7 cellular contexts compared by ENCODE assay signal in genomic region chr1:168603501-168604107, GRCh38. TPM values are rescaled to one million over a fixed set of nuclear protein-coding genes. Genes with fewer than 3 reads are reported as not detected.
DNase-seq lines count a peak whose midpoint lies in the region; ATAC-seq lines count a peak whose summit lies in the region.

No MANE protein-coding gene starts in this region.

- peaks cover 6% of the 10 kb centered on the region for H3K27me3 Mint-ChIP-seq in activated CD4-positive, alpha-beta memory T cell treated with anti-CD3 and anti-CD28 coated beads, Interleukin-2, amount 10 ng/mL, durations not matched to agents 7 days and 5 days

- CTCF ChIA-PET in activated CD4-positive, alpha-beta memory T cell treated with anti-CD3 and anti-CD28 coated beads, Interleukin-2, amount 10 ng/mL, durations not matched to agents 7 days and 5 days (lab: Charles Lee): interaction anchor here (0.5 to 3.6 kb wide), 41 partner anchors 9 to 945 kb away, joined by 3 to 51 read pairs (median 3); partner anchors contain the start of genes BLZF1 and NME7

- peak; percentile 72 for ATAC-seq in GM18502 (IDR thresholded peaks at IDR 0.05; ENCODE audit: poor library complexity, unreplicated experiment)

- DNase-seq in HK-2 (ENCODE audit: unreplicated experiment) (peak; percentile 60), NCI-H748 treated with DMSO at 0.1 percent for 48 hours (lab: John Stamatoyannopoulos, UW) (peak; percentile 63), lung microvascular endothelial cell (ENCODE audit: low read depth in 2 of 2) (peak; percentile 66 to 76)
- DNase-seq in activated CD4-positive, alpha-beta memory T cell treated with anti-CD3 and anti-CD28 coated beads, Interleukin-2, amount 10 ng/mL, durations not matched to agents 7 days and 5 days: peak; percentile 76
- peak; percentile 60 for DNase-seq in effector CD4-positive, alpha-beta T cell
- peak; percentile 30 to 32 for DNase-seq in stimulated activated CD8-positive, alpha-beta memory T cell treated with anti-CD3 and anti-CD28 coated beads, Interleukin-15, amount 100 ng/mL, for 4 hours (ENCODE audit: low read depth in 2 of 2)

- H3K36me3 Mint-ChIP-seq in activated CD4-positive, alpha-beta memory T cell treated with anti-CD3 and anti-CD28 coated beads, Interleukin-2, amount 10 ng/mL, durations not matched to agents 7 days and 5 days (ENCODE audit: low read depth): no peaks in the 10 kb centered on the region

- H3K4me3 Mint-ChIP-seq in activated CD4-positive, alpha-beta memory T cell treated with anti-CD3 and anti-CD28 coated beads, Interleukin-2, amount 10 ng/mL, durations not matched to agents 7 days and 5 days: no peak overlapping the region

- no peaks in the 10 kb centered on the region for H3K9me3 Mint-ChIP-seq in activated CD4-positive, alpha-beta memory T cell treated with anti-CD3 and anti-CD28 coated beads, Interleukin-2, amount 10 ng/mL, durations not matched to agents 7 days and 5 days

- H3K27ac Mint-ChIP-seq in activated CD4-positive, alpha-beta memory T cell treated with anti-CD3 and anti-CD28 coated beads, Interleukin-2, amount 10 ng/mL, durations not matched to agents 7 days and 5 days: no peak overlapping the region

- POLR2A ChIA-PET in activated CD4-positive, alpha-beta memory T cell treated with anti-CD3 and anti-CD28 coated beads, Interleukin-2, amount 10 ng/mL, durations not matched to agents 7 days and 5 days (lab: Charles Lee): interaction anchor here (1.2 to 1.7 kb wide), 3 partner anchors 165 to 745 kb away, joined by 3 to 6 read pairs (median 5); no protein-coding TSS in a partner anchor

- no peaks in the 10 kb centered on the region for H3K4me1 Mint-ChIP-seq in activated CD4-positive, alpha-beta memory T cell treated with anti-CD3 and anti-CD28 coated beads, Interleukin-2, amount 10 ng/mL, durations not matched to agents 7 days and 5 days

RNA-seq across cellular contexts. Expression of gene XCL1, which starts 27.2 kb away (rescaled TPM):
- under 1 TPM in 1 of 2 experiments, not detected in 1; 0.33 TPM for total RNA-seq in activated CD4-positive, alpha-beta memory T cell treated with anti-CD3 and anti-CD28 coated beads, Interleukin-2, amount 10 ng/mL, durations not matched to agents 7 days and 5 days
- not detected in 2 replicates for total RNA-seq in lung microvascular endothelial cell

RNA-seq across cellular contexts. Expression of gene XCL2, which starts 59.8 kb away (rescaled TPM):
- not detected for total RNA-seq in activated CD4-positive, alpha-beta memory T cell treated with anti-CD3 and anti-CD28 coated beads, Interleukin-2, amount 10 ng/mL, durations not matched to agents 7 days and 5 days
- total RNA-seq in lung microvascular endothelial cell: not detected in 2 replicates

Comparison
In these comparisons a context has a peak if more than half of its experiments do, and no peak if none do; other contexts are left out.
1. Peak in every context shown above with its lines: DNase-seq and ATAC-seq.